In the genomic region with DNA sequence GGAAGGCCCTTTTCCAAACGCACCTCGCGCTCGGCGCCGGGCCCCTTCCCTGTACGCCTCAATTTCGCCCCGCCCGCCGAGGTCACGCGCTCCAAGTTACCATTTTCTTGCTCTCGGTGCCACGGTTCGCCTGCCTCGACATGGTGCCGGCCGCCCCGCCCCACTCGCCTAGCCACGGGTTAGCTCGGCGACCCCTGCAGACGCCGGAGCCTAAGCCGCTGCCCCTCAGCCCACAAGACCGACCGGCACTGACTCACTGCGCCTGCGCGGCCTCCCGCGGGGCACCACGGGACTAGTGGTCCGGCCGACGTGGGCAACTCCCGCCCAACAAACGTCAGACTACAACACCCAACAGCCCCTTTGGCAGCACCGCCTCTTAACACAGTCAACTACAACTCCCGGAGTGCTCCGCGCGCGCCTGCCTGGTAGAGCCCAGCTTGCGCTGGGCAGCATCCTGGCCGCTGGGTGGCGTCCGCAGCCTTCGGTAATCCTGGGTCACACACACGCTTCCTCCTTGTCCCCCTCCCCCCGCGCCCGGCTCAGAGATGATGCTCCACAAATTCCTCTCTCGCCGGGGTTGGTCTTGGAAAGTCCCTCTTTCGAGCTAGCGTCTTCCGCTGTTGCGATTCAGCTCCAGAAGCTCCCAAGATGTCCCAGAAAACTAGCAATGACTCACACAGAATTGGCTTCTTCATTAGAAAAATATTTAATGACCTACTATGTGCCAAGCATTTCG, we compare ENCODE assay signal across 8 cellular contexts. TPM values are rescaled to one million over a fixed set of nuclear protein-coding genes. Genes with fewer than 3 reads are reported as not detected.
DNase-seq lines count a peak whose midpoint lies in the region; ATAC-seq and TF ChIP-seq lines count a peak whose summit lies in the region.

A gene (minus strand): TSS at position 250 of the 736 bp plus-strand sequence. CDS start 108 bp downstream, at position 142.

- no peaks in the 10 kb centered on the region for H3K9me3 ChIP-seq in lung (ENCODE audit: control insufficient read depth in 2 of 2, insufficient read depth in 1 of 2, low read length in 1 of 2)

- DNase-seq in COR-L47 (lab: John Stamatoyannopoulos, UW) (peak; percentile 100), HS-5 (ENCODE audit: low read depth) (peak; percentile 99), NK-92 (lab: John Stamatoyannopoulos, UW; ENCODE audit: unreplicated experiment) (peak; percentile 90), lung (ENCODE audit: low spot score) (peak; percentile 100)
- peak; percentile 97 to 99 for DNase-seq in activated CD8-positive, alpha-beta memory T cell treated with anti-CD3 and anti-CD28 coated beads for 1 hour (ENCODE audit: extremely low read depth in 1 of 2, low read depth in 1 of 2)
- peak; percentile 100 for DNase-seq in effector CD4-positive, alpha-beta T cell
- peak; percentile 97 to 99 (median 99) for DNase-seq in stimulated activated CD4-positive, alpha-beta T cell treated with anti-CD3 and anti-CD28 coated beads, TNF-alpha, amount 100 ng/mL, for 4 hours (ENCODE audit: low read depth in 3 of 3)

- WGBS in lung, 2 donors: 1% methylated on average over 59 to 62 of the region's 62 CpGs

- H3K27ac ChIP-seq in lung (ENCODE audit: low read depth in 1 of 2, low read length in 1 of 2): peak within 1 kb of the TSS; percentile 99

- ATAC-seq in GM19468 (IDR thresholded peaks at IDR 0.05; ENCODE audit: extremely low read depth, unreplicated experiment): peak; percentile 91
- ATAC-seq in lung (ENCODE audit: insufficient read depth, low FRiP score): peak; percentile 90

- peaks cover 13 to 16% of the 10 kb centered on the region in 2 donors for H3K4me1 ChIP-seq in lung (ENCODE audit: control insufficient read depth in 2 of 2, insufficient read depth in 2 of 2, low read length in 2 of 2)

- H3K36me3 ChIP-seq in lung (ENCODE audit: control insufficient read depth in 2 of 2, insufficient read depth in 2 of 2, low read length in 2 of 2): no peaks in the 10 kb centered on the region

- TF ChIP-seq CTCF in lung (IDR thresholded peaks at IDR 0.05; ENCODE audit: control extremely low read depth, extremely low read depth): peak; percentile 94

- H3K4me3 ChIP-seq in lung: peak within 1 kb of the TSS; percentile 63

- no peaks in the 10 kb centered on the region for H3K27me3 ChIP-seq in lung (ENCODE audit: control insufficient read depth, insufficient read depth)

RNA-seq across cellular contexts. Expression of the gene that starts here (rescaled TPM):
- 10 to 100 TPM; 37.3 to 61.8 TPM for total RNA-seq in lung
- 10 to 100 TPM; 60.8 to 83.9 TPM for polyA plus RNA-seq in lung

Comparison
In these comparisons a context has a peak if more than half of its experiments do, and no peak if none do; other contexts are left out.
1. Peak in every context shown above with its lines: DNase-seq, ATAC-seq, H3K4me3 ChIP-seq and H3K27ac ChIP-seq.